ENCODE assay signal across 1 cellular context in the genomic region with DNA sequence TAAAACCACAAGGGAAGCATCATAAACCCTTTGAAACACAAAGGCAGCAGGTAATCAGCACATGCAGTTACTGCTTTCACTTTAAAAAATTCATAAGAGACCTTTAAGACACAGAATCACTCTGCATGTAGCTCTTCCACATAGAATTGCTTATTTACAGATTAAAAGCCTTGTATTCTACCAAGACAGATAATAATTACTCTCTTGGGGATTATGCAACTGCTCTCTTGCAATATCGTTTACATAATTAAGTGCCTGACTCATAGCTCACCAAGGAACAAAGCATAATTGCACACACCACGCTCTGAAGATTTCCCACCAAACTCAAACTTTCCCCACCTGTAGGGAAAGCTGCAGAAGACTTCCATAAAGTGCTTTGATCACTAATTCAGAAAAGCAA.
A peak's percentile ranks its signal among the peaks of the same experiment; 100 is the strongest.
TF ChIP-seq lines count a peak whose summit lies in the region.

No MANE protein-coding gene starts in this region.

TF ChIP-seq in HEK293, 187 proteins besides CTCF, POLR2A, EP300 and RAD21 (continued from another document and continues in another):
- TF ChIP-seq OSR2 (tag by site-specific recombination; IDR thresholded peaks at IDR 0.05) = peak; percentile 74
- no peak for TF ChIP-seq ZNF266 (tag by site-specific recombination; IDR thresholded peaks at IDR 0.05; ENCODE audit: low read depth)
- no peak for TF ChIP-seq AEBP2 (tag by site-specific recombination; IDR thresholded peaks at IDR 0.05; ENCODE audit: borderline replicate concordance)
- TF ChIP-seq ZNF148 (tag by site-specific recombination; IDR thresholded peaks at IDR 0.05; ENCODE audit: borderline replicate concordance) = no peak
- TF ChIP-seq ZNF501 (tag by site-specific recombination; IDR thresholded peaks at IDR 0.05) = no peak
- TF ChIP-seq ZNF843 (tag by site-specific recombination; IDR thresholded peaks at IDR 0.05) = peak; percentile 64
- TF ChIP-seq, protein P1, sequence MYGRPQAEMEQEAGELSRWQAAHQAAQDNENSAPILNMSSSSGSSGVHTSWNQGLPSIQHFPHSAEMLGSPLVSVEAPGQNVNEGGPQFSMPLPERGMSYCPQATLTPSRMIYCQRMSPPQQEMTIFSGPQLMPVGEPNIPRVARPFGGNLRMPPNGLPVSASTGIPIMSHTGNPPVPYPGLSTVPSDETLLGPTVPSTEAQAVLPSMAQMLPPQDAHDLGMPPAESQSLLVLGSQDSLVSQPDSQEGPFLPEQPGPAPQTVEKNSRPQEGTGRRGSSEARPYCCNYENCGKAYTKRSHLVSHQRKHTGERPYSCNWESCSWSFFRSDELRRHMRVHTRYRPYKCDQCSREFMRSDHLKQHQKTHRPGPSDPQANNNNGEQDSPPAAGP (tag by site-specific recombination; IDR thresholded peaks at IDR 0.05) = no peak
- peak; percentile 27; the same call in 1 of the 2 replicates for TF ChIP-seq SP3 (tag by site-specific recombination; IDR thresholded peaks at IDR 0.05)
- TF ChIP-seq HOXA7 (CRISPR knock-in tag; IDR thresholded peaks at IDR 0.05; ENCODE audit: borderline replicate concordance) = no peak
- peak; percentile 64 for TF ChIP-seq SETDB1 (IDR thresholded peaks at IDR 0.05; ENCODE audit: insufficient read length, low read length)
- TF ChIP-seq ZFP3 (tag by site-specific recombination; IDR thresholded peaks at IDR 0.05; ENCODE audit: low read depth) = no peak
- TF ChIP-seq ZNF2 (tag by site-specific recombination; IDR thresholded peaks at IDR 0.05) = no peak
- TF ChIP-seq, protein P2, sequence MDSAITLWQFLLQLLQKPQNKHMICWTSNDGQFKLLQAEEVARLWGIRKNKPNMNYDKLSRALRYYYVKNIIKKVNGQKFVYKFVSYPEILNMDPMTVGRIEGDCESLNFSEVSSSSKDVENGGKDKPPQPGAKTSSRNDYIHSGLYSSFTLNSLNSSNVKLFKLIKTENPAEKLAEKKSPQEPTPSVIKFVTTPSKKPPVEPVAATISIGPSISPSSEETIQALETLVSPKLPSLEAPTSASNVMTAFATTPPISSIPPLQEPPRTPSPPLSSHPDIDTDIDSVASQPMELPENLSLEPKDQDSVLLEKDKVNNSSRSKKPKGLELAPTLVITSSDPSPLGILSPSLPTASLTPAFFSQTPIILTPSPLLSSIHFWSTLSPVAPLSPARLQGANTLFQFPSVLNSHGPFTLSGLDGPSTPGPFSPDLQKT (IDR thresholded peaks at IDR 0.05; ENCODE audit: borderline replicate concordance, low read depth, low read length) = no peak
- TF ChIP-seq PRDM1 (tag by site-specific recombination; IDR thresholded peaks at IDR 0.05) = peak; percentile 94
- TF ChIP-seq ZBTB7A (tag by site-specific recombination; IDR thresholded peaks at IDR 0.05; ENCODE audit: low read depth) = no peak
- TF ChIP-seq ZNF629 (tag by site-specific recombination; IDR thresholded peaks at IDR 0.05) = peak; percentile 77
- no peak for TF ChIP-seq GLIS2 (tag by site-specific recombination; IDR thresholded peaks at IDR 0.05)
- TF ChIP-seq ZNF416 (tag by site-specific recombination; IDR thresholded peaks at IDR 0.05) = no peak
- TF ChIP-seq TSHZ1 (tag by site-specific recombination; IDR thresholded peaks at IDR 0.05; ENCODE audit: borderline replicate concordance) = peak; percentile 67; the same call in 1 of the 2 replicates
- TF ChIP-seq, protein P3, sequence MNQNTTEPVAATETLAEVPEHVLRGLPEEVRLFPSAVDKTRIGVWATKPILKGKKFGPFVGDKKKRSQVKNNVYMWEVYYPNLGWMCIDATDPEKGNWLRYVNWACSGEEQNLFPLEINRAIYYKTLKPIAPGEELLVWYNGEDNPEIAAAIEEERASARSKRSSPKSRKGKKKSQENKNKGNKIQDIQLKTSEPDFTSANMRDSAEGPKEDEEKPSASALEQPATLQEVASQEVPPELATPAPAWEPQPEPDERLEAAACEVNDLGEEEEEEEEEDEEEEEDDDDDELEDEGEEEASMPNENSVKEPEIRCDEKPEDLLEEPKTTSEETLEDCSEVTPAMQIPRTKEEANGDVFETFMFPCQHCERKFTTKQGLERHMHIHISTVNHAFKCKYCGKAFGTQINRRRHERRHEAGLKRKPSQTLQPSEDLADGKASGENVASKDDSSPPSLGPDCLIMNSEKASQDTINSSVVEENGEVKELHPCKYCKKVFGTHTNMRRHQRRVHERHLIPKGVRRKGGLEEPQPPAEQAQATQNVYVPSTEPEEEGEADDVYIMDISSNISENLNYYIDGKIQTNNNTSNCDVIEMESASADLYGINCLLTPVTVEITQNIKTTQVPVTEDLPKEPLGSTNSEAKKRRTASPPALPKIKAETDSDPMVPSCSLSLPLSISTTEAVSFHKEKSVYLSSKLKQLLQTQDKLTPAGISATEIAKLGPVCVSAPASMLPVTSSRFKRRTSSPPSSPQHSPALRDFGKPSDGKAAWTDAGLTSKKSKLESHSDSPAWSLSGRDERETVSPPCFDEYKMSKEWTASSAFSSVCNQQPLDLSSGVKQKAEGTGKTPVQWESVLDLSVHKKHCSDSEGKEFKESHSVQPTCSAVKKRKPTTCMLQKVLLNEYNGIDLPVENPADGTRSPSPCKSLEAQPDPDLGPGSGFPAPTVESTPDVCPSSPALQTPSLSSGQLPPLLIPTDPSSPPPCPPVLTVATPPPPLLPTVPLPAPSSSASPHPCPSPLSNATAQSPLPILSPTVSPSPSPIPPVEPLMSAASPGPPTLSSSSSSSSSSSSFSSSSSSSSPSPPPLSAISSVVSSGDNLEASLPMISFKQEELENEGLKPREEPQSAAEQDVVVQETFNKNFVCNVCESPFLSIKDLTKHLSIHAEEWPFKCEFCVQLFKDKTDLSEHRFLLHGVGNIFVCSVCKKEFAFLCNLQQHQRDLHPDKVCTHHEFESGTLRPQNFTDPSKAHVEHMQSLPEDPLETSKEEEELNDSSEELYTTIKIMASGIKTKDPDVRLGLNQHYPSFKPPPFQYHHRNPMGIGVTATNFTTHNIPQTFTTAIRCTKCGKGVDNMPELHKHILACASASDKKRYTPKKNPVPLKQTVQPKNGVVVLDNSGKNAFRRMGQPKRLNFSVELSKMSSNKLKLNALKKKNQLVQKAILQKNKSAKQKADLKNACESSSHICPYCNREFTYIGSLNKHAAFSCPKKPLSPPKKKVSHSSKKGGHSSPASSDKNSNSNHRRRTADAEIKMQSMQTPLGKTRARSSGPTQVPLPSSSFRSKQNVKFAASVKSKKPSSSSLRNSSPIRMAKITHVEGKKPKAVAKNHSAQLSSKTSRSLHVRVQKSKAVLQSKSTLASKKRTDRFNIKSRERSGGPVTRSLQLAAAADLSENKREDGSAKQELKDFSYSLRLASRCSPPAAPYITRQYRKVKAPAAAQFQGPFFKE (tag by site-specific recombination; IDR thresholded peaks at IDR 0.05; ENCODE audit: borderline replicate concordance) = no peak
- TF ChIP-seq ZNF10 (tag by site-specific recombination; IDR thresholded peaks at IDR 0.05) = no peak
- no peak for TF ChIP-seq RBAK (tag by site-specific recombination; IDR thresholded peaks at IDR 0.05)
- TF ChIP-seq ZNF169 (tag by site-specific recombination; IDR thresholded peaks at IDR 0.05) = no peak
- no peak for TF ChIP-seq GLI4 (tag by site-specific recombination; IDR thresholded peaks at IDR 0.05)
- TF ChIP-seq ZNF473 (tag by site-specific recombination; IDR thresholded peaks at IDR 0.05) = no peak
- TF ChIP-seq, protein P4, sequence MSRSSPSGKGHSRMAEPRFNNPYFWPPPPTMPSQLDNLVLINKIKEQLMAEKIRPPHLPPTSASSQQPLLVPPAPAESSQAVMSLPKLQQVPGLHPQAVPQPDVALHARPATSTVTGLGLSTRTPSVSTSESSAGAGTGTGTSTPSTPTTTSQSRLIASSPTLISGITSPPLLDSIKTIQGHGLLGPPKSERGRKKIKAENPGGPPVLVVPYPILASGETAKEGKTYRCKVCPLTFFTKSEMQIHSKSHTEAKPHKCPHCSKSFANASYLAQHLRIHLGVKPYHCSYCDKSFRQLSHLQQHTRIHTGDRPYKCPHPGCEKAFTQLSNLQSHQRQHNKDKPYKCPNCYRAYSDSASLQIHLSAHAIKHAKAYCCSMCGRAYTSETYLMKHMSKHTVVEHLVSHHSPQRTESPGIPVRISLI (tag by site-specific recombination; IDR thresholded peaks at IDR 0.05) = no peak
- TF ChIP-seq INSM2 (tag by site-specific recombination; IDR thresholded peaks at IDR 0.05) = peak; percentile 92
- TF ChIP-seq ZBTB21 (tag by site-specific recombination; IDR thresholded peaks at IDR 0.05) = peak; percentile 50
- no peak for TF ChIP-seq ZNF214 (tag by site-specific recombination; IDR thresholded peaks at IDR 0.05; ENCODE audit: borderline replicate concordance)
- no peak for TF ChIP-seq ZNF23 (tag by site-specific recombination; IDR thresholded peaks at IDR 0.05; ENCODE audit: borderline replicate concordance)
- TF ChIP-seq, protein P5, sequence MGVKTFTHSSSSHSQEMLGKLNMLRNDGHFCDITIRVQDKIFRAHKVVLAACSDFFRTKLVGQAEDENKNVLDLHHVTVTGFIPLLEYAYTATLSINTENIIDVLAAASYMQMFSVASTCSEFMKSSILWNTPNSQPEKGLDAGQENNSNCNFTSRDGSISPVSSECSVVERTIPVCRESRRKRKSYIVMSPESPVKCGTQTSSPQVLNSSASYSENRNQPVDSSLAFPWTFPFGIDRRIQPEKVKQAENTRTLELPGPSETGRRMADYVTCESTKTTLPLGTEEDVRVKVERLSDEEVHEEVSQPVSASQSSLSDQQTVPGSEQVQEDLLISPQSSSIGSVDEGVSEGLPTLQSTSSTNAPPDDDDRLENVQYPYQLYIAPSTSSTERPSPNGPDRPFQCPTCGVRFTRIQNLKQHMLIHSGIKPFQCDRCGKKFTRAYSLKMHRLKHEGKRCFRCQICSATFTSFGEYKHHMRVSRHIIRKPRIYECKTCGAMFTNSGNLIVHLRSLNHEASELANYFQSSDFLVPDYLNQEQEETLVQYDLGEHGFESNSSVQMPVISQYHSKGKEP (tag by site-specific recombination; IDR thresholded peaks at IDR 0.05) = peak; percentile 84
- TF ChIP-seq ZIC2 (tag by site-specific recombination; IDR thresholded peaks at IDR 0.05) = no peak
- TF ChIP-seq KLF10 (tag by site-specific recombination; IDR thresholded peaks at IDR 0.05) = no peak
- no peak for TF ChIP-seq HOXC10 (CRISPR knock-in tag; IDR thresholded peaks at IDR 0.05)
